In genomic region chr5:71938886-71939285, GRCh38 we compare ENCODE assay signal across 9 cellular contexts.
DNase-seq lines count a peak whose midpoint lies in the region; ATAC-seq and TF ChIP-seq lines count a peak whose summit lies in the region.
"Had no signal": no experiment of that assay in that cellular context is flagged by ENCODE, and none has a peak within 500 bp of the region (broad histone marks: within the 10 kb centered on the region; RNA-seq: fewer than 3 reads in every experiment).

No MANE protein-coding gene starts in this region.

- no peak overlapping the region for H3K4me3 ChIP-seq in kidney epithelial cell (ENCODE audit: low read depth, low read length)
- H3K4me3 ChIP-seq in tibial artery: no peak overlapping the region
- H3K4me3 ChIP-seq: SJSA1 had no signal

- intact Hi-C loops in tibial artery (cut with DNase I; ENCODE audit: low total_unique reads): no loop called here

- H3K27ac ChIP-seq in 22Rv1 (peak overlapping the region; percentile 52), tibial artery (no peak overlapping the region)
- H3K27ac ChIP-seq: SJSA1 had no signal

- TF ChIP-seq CTCF in 22Rv1 (IDR thresholded peaks at IDR 0.05) (no peak), kidney epithelial cell (IDR thresholded peaks at IDR 0.05; ENCODE audit: insufficient read depth, low read length, poor library complexity, severe bottlenecking) (no peak), tibial artery (IDR thresholded peaks at IDR 0.05) (no peak)

- peak; percentile 85 for DNase-seq in LoVo (ENCODE audit: low spot score)
- DNase-seq in SK-N-DZ (ENCODE audit: low spot score): peak; percentile 71
- peak; percentile 35 for DNase-seq in kidney epithelial cell (ENCODE audit: low read depth)
- no peak for DNase-seq in SIG-M5 (lab: John Stamatoyannopoulos, UW)
- no peak for DNase-seq in tibial artery

- H3K36me3 ChIP-seq in kidney epithelial cell (ENCODE audit: control insufficient read depth, insufficient read depth, low read length): no peaks in the 10 kb centered on the region
- H3K36me3 ChIP-seq in tibial artery: no peaks in the 10 kb centered on the region
- H3K36me3 ChIP-seq: SJSA1 had no signal

- H3K9me3 ChIP-seq in tibial artery: no peaks in the 10 kb centered on the region
- H3K9me3 ChIP-seq: SJSA1 had no signal

- peaks cover 0 to 6% (median 0%) of the 10 kb centered on the region in 4 donors for H3K4me1 ChIP-seq in tibial artery

- no peaks in the 10 kb centered on the region for H3K27me3 ChIP-seq in kidney epithelial cell (ENCODE audit: control insufficient read depth, insufficient read depth, low read length)
- no peaks in the 10 kb centered on the region for H3K27me3 ChIP-seq in tibial artery
- H3K27me3 ChIP-seq: SJSA1 had no signal

- no peak for ATAC-seq in GM18873 (IDR thresholded peaks at IDR 0.05; ENCODE audit: low FRiP score, unreplicated experiment)
- no peak for ATAC-seq in GM19395 (IDR thresholded peaks at IDR 0.05; ENCODE audit: unreplicated experiment)

Comparison
In these comparisons a context has a peak if more than half of its experiments do, and no peak if none do; other contexts are left out.
1. DNase-seq: peak in LoVo (single experiment), SK-N-DZ (single experiment) and kidney epithelial cell (single experiment); none in SIG-M5 (single experiment) and tibial artery (0 of 2).